In the genomic region with DNA sequence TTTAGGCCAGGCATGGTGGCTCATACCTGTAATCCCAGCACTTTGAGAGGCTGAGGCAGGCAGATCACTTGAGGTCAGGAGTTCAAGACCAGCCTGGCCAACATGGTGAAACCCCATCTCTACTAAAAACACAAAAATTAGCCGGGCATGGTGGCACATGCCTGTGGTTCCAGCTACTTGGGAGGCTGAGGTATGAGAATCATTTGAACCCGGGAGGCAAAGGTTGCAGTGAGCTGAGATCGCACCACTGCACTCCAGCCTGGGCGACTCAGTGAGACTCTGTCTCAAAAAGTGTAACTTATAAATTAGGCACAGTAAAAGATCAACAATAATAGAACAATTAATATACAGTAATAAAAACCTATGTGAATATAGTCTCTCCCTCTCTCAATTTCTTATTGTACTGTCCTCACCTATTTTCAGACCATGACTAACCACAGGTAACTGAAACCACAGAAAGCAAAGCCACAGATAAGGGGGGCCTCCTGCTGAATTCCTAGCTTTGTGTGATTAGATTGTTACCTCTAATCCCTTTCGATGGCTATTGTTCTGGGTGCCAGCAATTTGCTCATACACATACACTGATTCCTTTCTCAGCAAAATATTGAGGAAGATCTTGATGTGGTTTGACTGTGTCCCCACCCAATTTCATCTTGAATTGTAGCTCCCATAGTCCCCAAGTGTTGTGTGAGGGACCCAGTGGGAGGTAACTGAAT, we compare ENCODE assay signal across 7 cellular contexts.
A peak's percentile ranks its signal among the peaks of the same experiment; 100 is the strongest.
DNase-seq lines count a peak whose midpoint lies in the region; ATAC-seq, FAIRE-seq and TF ChIP-seq lines count a peak whose summit lies in the region.
"Not testable (repeated sequence)": the region's sequence is repeated elsewhere in the genome, so short reads cannot be mapped to it uniquely, and the experiment has no call there.

No MANE protein-coding gene starts in this region.

- not testable (repeated sequence) for TF ChIP-seq POLR2A in HCT116 (IDR thresholded peaks at IDR 0.05; ENCODE audit: borderline replicate concordance, extremely low read depth, insufficient read depth, insufficient read length)

- 96% methylated on average over 5 of the region's 5 CpGs; no CpG with 5 or more reads in 1 of the 2 experiments for WGBS in endodermal cell (ENCODE audit: insufficient coverage in 1 of 2, insufficient read length in 1 of 2), 2 experiments

- H3K4me1 Mint-ChIP-seq in endodermal cell, result peaks cover 20% of the 10 kb centered on the region

- peak overlapping the region; percentile 36 for H3K27ac Mint-ChIP-seq in endodermal cell

- intact Hi-C loops in HCT116 (cut with micrococcal nuclease); PC-9 (cut with micrococcal nuclease; ENCODE audit: unreplicated experiment): not testable (repeated sequence)

- H3K27me3 Mint-ChIP-seq in endodermal cell (ENCODE audit: insufficient read depth), result not testable (repeated sequence)

- POLR2A ChIA-PET in HCT116 (lab: Charles Lee); PC-9 (lab: Charles Lee; ENCODE audit: unreplicated experiment): not testable (repeated sequence)

- not testable (repeated sequence) for H3K9me3 ChIP-seq in HCT116 (ENCODE audit: control insufficient read depth in 1 of 2, insufficient read depth in 1 of 2, low read depth in 1 of 2, low read length in 2 of 2); MM.1S (replicated peaks; ENCODE audit: insufficient read depth, low read length); PC-9 (ENCODE audit: insufficient read depth, low read depth); endodermal cell (ENCODE audit: control insufficient read depth, low read length)

- not testable (repeated sequence) for BruUV-seq in HCT116 (replicated peaks; lab: Mats Ljungman, UMichigan); PC-9 (replicated peaks; lab: Mats Ljungman, UMichigan)

- ATAC-seq in HCT116, result peak; percentile 79

- not testable (repeated sequence) for H3F3A ChIP-seq in MM.1S (ENCODE audit: insufficient read depth, low read length)
- H3F3A ChIP-seq in PC-9 (ENCODE audit: insufficient read depth, low read depth), result peaks cover 13% of the 10 kb centered on the region

- H3K4me1 ChIP-seq in HCT116 (ENCODE audit: control insufficient read depth in 1 of 2, insufficient read depth in 2 of 2, low read length in 2 of 2) (peaks cover 21 to 50% of the 10 kb centered on the region in 2 experiments), MM.1S (ENCODE audit: low read length) (peaks cover 18% of the 10 kb centered on the region), PC-9 (replicated peaks; ENCODE audit: insufficient read depth) (peaks cover 24% of the 10 kb centered on the region)
- H3K4me1 ChIP-seq in endodermal cell (ENCODE audit: control insufficient read depth, insufficient read depth, low read length), result not testable (repeated sequence)

- H3K4me3 Mint-ChIP-seq in endodermal cell, result not testable (repeated sequence)

- peaks cover 18% of the 10 kb centered on the region for H3K36me3 Mint-ChIP-seq in endodermal cell (ENCODE audit: low read depth)

- FAIRE-seq in urothelium cell line (lab: Jason Lieb, UNC), result not testable (repeated sequence)

- H2AFZ ChIP-seq in HCT116 (ENCODE audit: low read depth, low read length, poor library complexity, severe bottlenecking); MM.1S (ENCODE audit: low read length); PC-9: not testable (repeated sequence)

- not testable (repeated sequence) for H3K9me3 Mint-ChIP-seq in endodermal cell

- not testable (repeated sequence) for H3K9me2 ChIP-seq in HCT116 (ENCODE audit: insufficient read depth); MM.1S (replicated peaks; ENCODE audit: insufficient read depth, low read length); PC-9 (ENCODE audit: insufficient read depth)

- DNase-seq in HCT116 (ENCODE audit: low read depth, low spot score) (peak; percentile 78), MM.1S (peak; percentile 74), PC-9 (peak; percentile 38 to 44), astrocyte of the hippocampus (ENCODE audit: low read depth, low spot score) (peak; percentile 28), kidney tubule cell (ENCODE audit: low spot score) (peak; percentile 48), urothelium cell line (ENCODE audit: low spot score) (peak; percentile 29)
- not testable (repeated sequence) for DNase-seq in endodermal cell

- not testable (repeated sequence) for H4K20me1 ChIP-seq in HCT116 (ENCODE audit: insufficient read depth); MM.1S (ENCODE audit: insufficient read depth, low read length); PC-9 (ENCODE audit: insufficient read depth)

- H3K4me3 ChIP-seq in HCT116 (replicated peaks in 1 of 2; ENCODE audit: low read depth in 1 of 2, low read length in 2 of 2); MM.1S (ENCODE audit: low read length); PC-9; endodermal cell (ENCODE audit: low read length): not testable (repeated sequence)

- TF ChIP-seq CTCF in HCT116 (IDR thresholded peaks at IDR 0.05 in 2 of 3, conservative IDR thresholded peaks at IDR 0.05 in 1 of 3; ENCODE audit: borderline replicate concordance in 1 of 3, insufficient read depth in 1 of 3, low read depth in 2 of 3, low read length in 2 of 3); MM.1S (IDR thresholded peaks at IDR 0.05; ENCODE audit: low read length); PC-9 (conservative IDR thresholded peaks at IDR 0.05); endodermal cell (conservative IDR thresholded peaks at IDR 0.05): not testable (repeated sequence)

- H3K27ac ChIP-seq in HCT116 (ENCODE audit: low read depth, low read length); MM.1S (ENCODE audit: low read length); PC-9; endodermal cell (ENCODE audit: low read depth, low read length): not testable (repeated sequence)

- RAD21 ChIA-PET in HCT116 (lab: Charles Lee; ENCODE audit: low non-redundant PET in 1 of 2, low total read pairs in 2 of 2, uncharacterized antibody in 2 of 2, unreplicated experiment in 2 of 2), result not testable (repeated sequence)

- not testable (repeated sequence) for H3K27me3 ChIP-seq in HCT116 (ENCODE audit: insufficient read depth, low read length); MM.1S (replicated peaks; ENCODE audit: insufficient read depth, low read length); PC-9 (ENCODE audit: insufficient read depth, low read depth); endodermal cell (ENCODE audit: control insufficient read depth, insufficient read depth, low read length, poor library complexity, severe bottlenecking)

- not testable (repeated sequence) for H3K79me2 ChIP-seq in HCT116 (ENCODE audit: insufficient read depth, low read length); MM.1S (ENCODE audit: low read length); PC-9 (ENCODE audit: low read depth)

- peaks cover 2 to 14% of the 10 kb centered on the region in 2 experiments; a peak in 2 of 4 replicates for H3K36me3 ChIP-seq in HCT116 (ENCODE audit: control insufficient read depth in 1 of 2, insufficient read depth in 2 of 2, low read length in 2 of 2)
- not testable (repeated sequence) for H3K36me3 ChIP-seq in MM.1S (replicated peaks; ENCODE audit: insufficient read depth, low read length); PC-9 (ENCODE audit: low read depth)
- peaks cover 21% of the 10 kb centered on the region for H3K36me3 ChIP-seq in endodermal cell (ENCODE audit: control insufficient read depth, insufficient read depth, low read length)

- H3K4me2 ChIP-seq in HCT116 (ENCODE audit: low read length), result peak overlapping the region; percentile 39
- peak overlapping the region; percentile 20; the same call in 1 of the 2 replicates for H3K4me2 ChIP-seq in MM.1S (ENCODE audit: low read depth, low read length)
- H3K4me2 ChIP-seq in PC-9, result not testable (repeated sequence)

- not testable (repeated sequence) for H3K9ac ChIP-seq in HCT116 (ENCODE audit: low read length); MM.1S (ENCODE audit: low read length); endodermal cell (ENCODE audit: extremely low read depth, low read length, poor library complexity, severe bottlenecking)

- not testable (repeated sequence) for TF ChIP-seq RAD21 in HCT116 (IDR thresholded peaks at IDR 0.05; ENCODE audit: low read depth)

- CTCF ChIA-PET in HCT116 (lab: Charles Lee), result not testable (repeated sequence)
- CTCF ChIA-PET in PC-9 (lab: Charles Lee), result interaction anchor here (0.6 kb wide), 1 partner anchor 66 kb away, joined by 3 read pairs; no protein-coding TSS in a partner anchor

TF ChIP-seq in HCT116, 20 proteins besides CTCF, POLR2A, EP300 and RAD21:
- TF ChIP-seq SRF (IDR thresholded peaks at IDR 0.05; ENCODE audit: low read depth) (0 out of 2 replicates have a peak, but pooled peaks have one; percentile 18), JUND (IDR thresholded peaks at IDR 0.05) (peak; percentile 77), SP1 (IDR thresholded peaks at IDR 0.05; ENCODE audit: low read depth) (peak; percentile 76), SIN3A (IDR thresholded peaks at IDR 0.05; ENCODE audit: low read depth) (0 out of 2 replicates have a peak, but pooled peaks have one; percentile 62), FOSL1 (IDR thresholded peaks at IDR 0.05; ENCODE audit: low read depth) (peak; percentile 49; the same call in 1 of the 2 replicates), CEBPB (IDR thresholded peaks at IDR 0.05; ENCODE audit: low read depth) (peak; percentile 58; the same call in 1 of the 2 replicates), CBX3 (IDR thresholded peaks at IDR 0.05; ENCODE audit: low read depth) (peak; percentile 56; the same call in 1 of the 2 replicates)
